8 cellular contexts compared by ENCODE assay signal in the genomic region with DNA sequence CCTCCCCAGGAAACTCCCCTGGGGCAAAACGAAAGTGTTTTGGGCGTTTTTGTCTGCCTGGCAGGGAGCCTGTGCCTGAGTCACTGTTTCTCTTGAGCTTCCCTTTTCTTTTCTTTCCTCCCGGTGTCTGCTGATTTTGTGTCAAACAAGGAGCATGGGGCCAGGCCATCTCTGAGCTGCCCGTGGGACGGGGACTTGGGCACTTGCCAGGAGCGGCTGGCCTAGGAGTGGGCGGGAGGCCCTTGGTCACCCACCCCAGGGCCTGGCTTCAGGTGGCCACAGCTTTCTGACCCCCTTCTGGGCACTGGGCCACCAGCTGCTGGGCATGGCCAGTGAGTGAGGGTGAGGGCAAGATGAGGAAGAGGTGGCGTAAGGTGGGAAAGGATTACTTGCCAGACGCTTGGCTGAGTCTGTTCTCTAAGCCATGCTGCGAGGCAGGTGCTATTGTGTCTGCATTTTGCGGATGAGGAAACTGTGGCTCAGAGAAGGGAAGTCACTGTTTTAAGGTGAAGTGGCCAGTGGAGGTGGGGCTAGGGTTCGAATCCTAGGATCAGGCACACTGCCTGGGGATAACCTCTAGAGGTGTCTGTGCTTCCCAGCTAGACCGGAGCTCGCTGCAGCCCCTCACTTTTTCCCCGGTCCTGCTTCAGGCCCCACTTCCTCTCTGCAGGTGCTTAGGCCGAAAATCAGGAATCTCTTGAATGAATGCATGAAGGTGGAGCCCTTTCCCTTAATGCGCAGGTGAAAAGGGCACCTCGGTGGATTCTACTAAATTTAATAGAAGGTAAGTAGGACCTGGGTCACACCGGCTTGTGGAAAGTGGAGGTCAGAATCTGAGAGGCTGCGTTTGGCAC. TPM values are rescaled to one million over a fixed set of nuclear protein-coding genes. Genes with fewer than 3 reads are reported as not detected.
A peak's percentile ranks its signal among the peaks of the same experiment; 100 is the strongest.
DNase-seq lines count a peak whose midpoint lies in the region; ATAC-seq lines count a peak whose summit lies in the region.

No MANE protein-coding gene starts in this region.

- peak overlapping the region in 1 of 3 donors; percentile 21 for H3K27ac Mint-ChIP-seq in IgD-negative memory B cell
- peak overlapping the region; percentile 46 to 90 for H3K27ac Mint-ChIP-seq in activated naive CD4-positive, alpha-beta T cell treated with anti-CD3 and anti-CD28 coated beads, Interleukin-2, amount 50 U/mL, for 72 hours
- no peak overlapping the region for H3K27ac Mint-ChIP-seq in T-helper 17 cell

- H3K4me3 Mint-ChIP-seq in IgD-negative memory B cell (peak overlapping the region; percentile 32 to 84 (median 66)), T-helper 17 cell (no peak overlapping the region)

- no peak for ATAC-seq in activated naive CD4-positive, alpha-beta T cell treated with anti-CD3 and anti-CD28 coated beads, Interleukin-2, amount 50 U/mL, for 72 hours
- no peak for ATAC-seq in T-helper 17 cell

- H3K36me3 Mint-ChIP-seq in IgD-negative memory B cell (no peaks in the 10 kb centered on the region), T-helper 17 cell (ENCODE audit: low read depth) (no peaks in the 10 kb centered on the region)
- no peaks in the 10 kb centered on the region for H3K36me3 Mint-ChIP-seq in activated naive CD4-positive, alpha-beta T cell treated with anti-CD3 and anti-CD28 coated beads, Interleukin-2, amount 50 U/mL, for 72 hours

- no peaks in the 10 kb centered on the region for H3K9me3 ChIP-seq in T-helper 17 cell (ENCODE audit: control insufficient read depth, low read length, poor library complexity, severe bottlenecking)

- H3K4me1 Mint-ChIP-seq in IgD-negative memory B cell, result peaks cover 25 to 53% (median 30%) of the 10 kb centered on the region in 3 donors
- H3K4me1 Mint-ChIP-seq in T-helper 17 cell, result peaks cover 26% of the 10 kb centered on the region

- DNase-seq in CD1c-positive myeloid dendritic cell (ENCODE audit: extremely low spot score) (peak; percentile 89), lung microvascular endothelial cell (ENCODE audit: low read depth in 2 of 2) (peak; percentile 20 to 41), NCI-H2081 (lab: John Stamatoyannopoulos, UW) (no peak), T-helper 17 cell (no peak), iPS-NIHi7 (ENCODE audit: extremely low spot score) (no peak), cerebellum (ENCODE audit: low spot score) (no peak)
- DNase-seq in activated naive CD4-positive, alpha-beta T cell treated with anti-CD3 and anti-CD28 coated beads, Interleukin-2, amount 50 U/mL, for 72 hours (ENCODE audit: low spot score in 2 of 2), result no peak

- H3K9me3 Mint-ChIP-seq in IgD-negative memory B cell, result no peaks in the 10 kb centered on the region
- no peaks in the 10 kb centered on the region for H3K9me3 Mint-ChIP-seq in activated naive CD4-positive, alpha-beta T cell treated with anti-CD3 and anti-CD28 coated beads, Interleukin-2, amount 50 U/mL, for 72 hours

- H3K27me3 Mint-ChIP-seq in IgD-negative memory B cell, result peaks cover 14% of the 10 kb centered on the region
- H3K27me3 Mint-ChIP-seq in T-helper 17 cell, result peaks cover 4% of the 10 kb centered on the region

RNA-seq across cellular contexts. Expression of gene NFAM1, which starts 7.8 kb away (rescaled TPM):
- polyA plus RNA-seq in IgD-negative memory B cell, result 1.1 TPM
- under 1 TPM; 0.07 to 0.54 TPM for total RNA-seq in activated naive CD4-positive, alpha-beta T cell treated with anti-CD3 and anti-CD28 coated beads, Interleukin-2, amount 50 U/mL, for 72 hours
- not detected in 2 replicates for total RNA-seq in lung microvascular endothelial cell
- total RNA-seq in T-helper 17 cell, result 1 to 10 TPM in 1 of 2 donors, under 1 TPM in 1; 0.55 to 2.4 TPM
- total RNA-seq in cerebellum, result 0.54 TPM

Comparison
In these comparisons a context has a peak if more than half of its experiments do, and no peak if none do; other contexts are left out.
1. DNase-seq: peak in CD1c-positive myeloid dendritic cell (single experiment) and lung microvascular endothelial cell (2 of 2); none in activated naive CD4-positive, alpha-beta T cell treated with anti-CD3 and anti-CD28 coated beads, Interleukin-2, amount 50 U/mL, for 72 hours (0 of 2), NCI-H2081 (0 of 2), T-helper 17 cell (0 of 3), iPS-NIHi7 (single experiment) and cerebellum (single experiment).